10 cellular contexts compared by ENCODE assay signal in genomic region chr13:100520936-100521765, GRCh38.
A peak's percentile ranks its signal among the peaks of the same experiment; 100 is the strongest.
DNase-seq lines count a peak whose midpoint lies in the region; ATAC-seq and TF ChIP-seq lines count a peak whose summit lies in the region.
"Had no signal": no experiment of that assay in that cellular context is flagged by ENCODE, and none has a peak within 500 bp of the region (broad histone marks: within the 10 kb centered on the region; RNA-seq: fewer than 3 reads in every experiment).

No MANE protein-coding gene starts in this region.

- no peaks in the 10 kb centered on the region for H3K9me3 ChIP-seq in iPS-20b (ENCODE audit: insufficient read depth, low read depth, low read length)
- no peaks in the 10 kb centered on the region for H3K9me3 ChIP-seq in aorta (ENCODE audit: control insufficient read depth, low read length)
- H3K9me3 ChIP-seq in heart right ventricle = no peaks in the 10 kb centered on the region
- H3K9me3 ChIP-seq: spleen had no signal

- H3K36me3 Mint-ChIP-seq in stimulated activated naive CD8-positive, alpha-beta T cell treated with anti-CD3 and anti-CD28 coated beads, Interleukin-15, Interleukin-2, amounts not matched to agents 100 ng/mL and 50 ng/mL, for 24 hours (ENCODE audit: low read depth) = no peaks in the 10 kb centered on the region
- no peaks in the 10 kb centered on the region for H3K36me3 Mint-ChIP-seq in activated CD8-positive, alpha-beta T cell treated with anti-CD3 and anti-CD28 coated beads, Interleukin-2, amount 10 ng/mL, durations not matched to agents 7 days and 5 days (ENCODE audit: low read depth)

- no peak for DNase-seq in stimulated activated naive CD8-positive, alpha-beta T cell treated with anti-CD3 and anti-CD28 coated beads, Interleukin-15, Interleukin-2, amounts not matched to agents 100 U/mL and 50 U/mL, for 24 hours
- no peak for DNase-seq in activated CD8-positive, alpha-beta T cell treated with anti-CD3 and anti-CD28 coated beads, Interleukin-2, amount 10 ng/mL, durations not matched to agents 7 days and 5 days
- DNase-seq in aorta (no peak), SHP77 (lab: John Stamatoyannopoulos, UW) (no peak), heart right ventricle (no peak)
- DNase-seq: activated CD4-positive, alpha-beta T cell treated with anti-CD3 and anti-CD28 coated beads, Interleukin-2, amount 50 U/mL, for 4 hours; spleen had no signal

- peak overlapping the region; percentile 45 for H3K4me3 Mint-ChIP-seq in stimulated activated naive CD8-positive, alpha-beta T cell treated with anti-CD3 and anti-CD28 coated beads, Interleukin-15, Interleukin-2, amounts not matched to agents 100 ng/mL and 50 ng/mL, for 24 hours
- H3K4me3 Mint-ChIP-seq in activated CD8-positive, alpha-beta T cell treated with anti-CD3 and anti-CD28 coated beads, Interleukin-2, amount 10 ng/mL, durations not matched to agents 7 days and 5 days = peak overlapping the region; percentile 9

- H3K27me3 Mint-ChIP-seq in stimulated activated naive CD8-positive, alpha-beta T cell treated with anti-CD3 and anti-CD28 coated beads, Interleukin-15, Interleukin-2, amounts not matched to agents 100 ng/mL and 50 ng/mL, for 24 hours = no peaks in the 10 kb centered on the region
- H3K27me3 Mint-ChIP-seq in activated CD8-positive, alpha-beta T cell treated with anti-CD3 and anti-CD28 coated beads, Interleukin-2, amount 10 ng/mL, durations not matched to agents 7 days and 5 days (ENCODE audit: low read depth) = no peaks in the 10 kb centered on the region

- peak overlapping the region; percentile 36 for H3K27ac Mint-ChIP-seq in stimulated activated naive CD8-positive, alpha-beta T cell treated with anti-CD3 and anti-CD28 coated beads, Interleukin-15, Interleukin-2, amounts not matched to agents 100 ng/mL and 50 ng/mL, for 24 hours
- no peak overlapping the region for H3K27ac Mint-ChIP-seq in activated CD8-positive, alpha-beta T cell treated with anti-CD3 and anti-CD28 coated beads, Interleukin-2, amount 10 ng/mL, durations not matched to agents 7 days and 5 days

- H3K9ac ChIP-seq in iPS-20b (ENCODE audit: low read depth, low read length) = peak overlapping the region; percentile 64; the same call in 1 of the 2 replicates

- no peaks in the 10 kb centered on the region for H3K27me3 ChIP-seq in iPS-20b (ENCODE audit: insufficient read depth, low read length)
- no peaks in the 10 kb centered on the region for H3K27me3 ChIP-seq in aorta (ENCODE audit: control insufficient read depth in 1 of 2, insufficient read depth in 2 of 2, low read length in 1 of 2)
- peaks cover 0 to 8% (median 0%) of the 10 kb centered on the region in 7 donors for H3K27me3 ChIP-seq in heart right ventricle

- no peaks in the 10 kb centered on the region; the same call in 1 of the 2 replicates for H3K36me3 ChIP-seq in iPS-20b (ENCODE audit: insufficient read depth, low read depth, low read length)
- no peaks in the 10 kb centered on the region for H3K36me3 ChIP-seq in aorta (ENCODE audit: control insufficient read depth in 1 of 2, insufficient read depth in 2 of 2, low read length in 1 of 2)
- H3K36me3 ChIP-seq in heart right ventricle = peaks cover 0 to 12% (median 0%) of the 10 kb centered on the region in 9 donors

- intact Hi-C loops in aorta (cut with DNase I) = no loop called here
- intact Hi-C loops in heart right ventricle (cut with DNase I) = no loop called here

- H3K9me3 Mint-ChIP-seq in stimulated activated naive CD8-positive, alpha-beta T cell treated with anti-CD3 and anti-CD28 coated beads, Interleukin-15, Interleukin-2, amounts not matched to agents 100 ng/mL and 50 ng/mL, for 24 hours = no peaks in the 10 kb centered on the region
- H3K9me3 Mint-ChIP-seq in activated CD8-positive, alpha-beta T cell treated with anti-CD3 and anti-CD28 coated beads, Interleukin-2, amount 10 ng/mL, durations not matched to agents 7 days and 5 days (ENCODE audit: insufficient read depth) = no peaks in the 10 kb centered on the region

- POLR2A ChIA-PET in activated CD8-positive, alpha-beta T cell treated with anti-CD3 and anti-CD28 coated beads, Interleukin-2, amount 10 ng/mL, durations not matched to agents 7 days and 5 days (lab: Charles Lee) = no interaction called here

- CTCF ChIA-PET in activated CD8-positive, alpha-beta T cell treated with anti-CD3 and anti-CD28 coated beads, Interleukin-2, amount 10 ng/mL, durations not matched to agents 7 days and 5 days (lab: Charles Lee) = no interaction called here

- peaks cover 12% of the 10 kb centered on the region for H3K4me1 Mint-ChIP-seq in stimulated activated naive CD8-positive, alpha-beta T cell treated with anti-CD3 and anti-CD28 coated beads, Interleukin-15, Interleukin-2, amounts not matched to agents 100 ng/mL and 50 ng/mL, for 24 hours (ENCODE audit: low read depth)
- H3K4me1 Mint-ChIP-seq in activated CD8-positive, alpha-beta T cell treated with anti-CD3 and anti-CD28 coated beads, Interleukin-2, amount 10 ng/mL, durations not matched to agents 7 days and 5 days (ENCODE audit: low read depth) = peaks cover 17% of the 10 kb centered on the region

- no peak for ATAC-seq in stimulated activated naive CD8-positive, alpha-beta T cell treated with anti-CD3 and anti-CD28 coated beads, Interleukin-15, Interleukin-2, amounts not matched to agents 100 U/mL and 50 U/mL, for 24 hours
- peak; percentile 15 for ATAC-seq in activated CD8-positive, alpha-beta T cell treated with anti-CD3 and anti-CD28 coated beads, Interleukin-2, amount 10 ng/mL, durations not matched to agents 7 days and 5 days
- ATAC-seq in aorta (ENCODE audit: low FRiP score) (peak; percentile 36), heart right ventricle (no peak), GM19035 (IDR thresholded peaks at IDR 0.05; ENCODE audit: unreplicated experiment) (no peak)

- H3K4me1 ChIP-seq in iPS-20b (ENCODE audit: insufficient read depth, low read length) (peaks cover 27% of the 10 kb centered on the region), aorta (ENCODE audit: control insufficient read depth in 1 of 2, insufficient read depth in 2 of 2, low read length in 2 of 2) (no peaks in the 10 kb centered on the region), heart right ventricle (peaks cover 0 to 4% (median 0%) of the 10 kb centered on the region in 9 donors)

- H3K4me3 ChIP-seq in iPS-20b (ENCODE audit: low read length) (no peak overlapping the region), aorta (ENCODE audit: low read length in 2 of 2) (no peak overlapping the region), heart right ventricle (no peak overlapping the region)

- TF ChIP-seq CTCF in heart right ventricle (IDR thresholded peaks at IDR 0.05) = no peak

- H3K27ac ChIP-seq in iPS-20b (ENCODE audit: low read length) = no peak overlapping the region
- no peak overlapping the region for H3K27ac ChIP-seq in aorta (ENCODE audit: low read depth in 1 of 2, low read length in 2 of 2)
- H3K27ac ChIP-seq in heart right ventricle = no peak overlapping the region
- H3K27ac ChIP-seq: spleen had no signal

- 76 to 83% methylated on average over 24 of the region's 24 CpGs for WGBS in aorta, 2 donors
- 80 to 84% methylated on average over 24 of the region's 24 CpGs for WGBS in heart right ventricle, 2 donors

Comparison
In these comparisons a context has a peak if more than half of its experiments do, and no peak if none do; other contexts are left out.
1. ATAC-seq: peak in activated CD8-positive, alpha-beta T cell treated with anti-CD3 and anti-CD28 coated beads, Interleukin-2, amount 10 ng/mL, durations not matched to agents 7 days and 5 days (single experiment) and aorta (single experiment); none in stimulated activated naive CD8-positive, alpha-beta T cell treated with anti-CD3 and anti-CD28 coated beads, Interleukin-15, Interleukin-2, amounts not matched to agents 100 U/mL and 50 U/mL, for 24 hours (single experiment), heart right ventricle (0 of 8) and GM19035 (single experiment).